In the genomic region with DNA sequence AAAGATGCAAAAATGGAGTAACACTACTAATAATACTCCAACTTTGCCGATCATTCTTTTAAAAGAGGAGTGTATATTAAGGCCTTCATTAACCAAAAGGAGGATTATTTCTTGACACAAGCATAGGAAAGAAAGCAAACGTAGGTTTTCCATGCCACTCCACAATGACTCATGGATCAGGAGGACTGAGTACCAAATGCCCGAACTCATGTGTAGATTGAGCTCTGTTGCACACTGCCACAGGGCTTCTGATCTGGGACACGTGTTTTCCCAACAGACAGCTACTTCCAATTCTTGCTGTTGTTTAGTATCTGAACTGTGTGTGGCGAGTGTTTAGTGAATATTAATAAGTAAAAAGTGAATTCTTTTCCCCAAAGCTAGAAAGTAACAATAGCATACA, we compare ENCODE assay signal across 27 cellular contexts.
"Had no signal": no experiment of that assay in that cellular context is flagged by ENCODE, and none has a peak within 500 bp of the region (broad histone marks: within the 10 kb centered on the region; RNA-seq: fewer than 3 reads in every experiment).

No MANE protein-coding gene starts in this region.

- H3K27me3 ChIP-seq: neural progenitor cell, ovary, right atrium auricular region, right lobe of liver, sigmoid colon, stomach, thyroid gland, tibial nerve, upper lobe of left lung, vagina had no signal

- H3K4me3 ChIP-seq: neural progenitor cell, ovary, psoas muscle, right atrium auricular region, right lobe of liver, sigmoid colon, stomach, thoracic aorta, thyroid gland, tibial nerve, upper lobe of left lung, vagina had no signal

- H3K9ac ChIP-seq: neural progenitor cell, parathyroid adenoma had no signal

- H2AFZ ChIP-seq: neural progenitor cell, parathyroid adenoma had no signal

- H3K79me2 ChIP-seq: parathyroid adenoma had no signal

- H3K9me3 ChIP-seq: ovary, psoas muscle, right atrium auricular region, right lobe of liver, sigmoid colon, stomach, thoracic aorta, thyroid gland, tibial nerve, upper lobe of left lung, vagina had no signal

- H3K36me3 ChIP-seq: neural progenitor cell, ovary, right atrium auricular region, right lobe of liver, sigmoid colon, stomach, thoracic aorta, thyroid gland, tibial nerve, upper lobe of left lung, vagina had no signal

- ATAC-seq: naive thymus-derived CD4-positive, alpha-beta T cell; natural killer cell treated with Interleukin-12 subunit alpha and Interleukin-12 subunit beta and Interleukin-15 and Interleukin-18, amount 100 ng/mL, for 72 hours; psoas muscle; right lobe of liver; stimulated activated effector memory CD8-positive, alpha-beta T cell treated with anti-CD3 and anti-CD28 coated beads, Interleukin-12 subunit alpha, Interleukin-12 subunit beta, amount 100 ng/mL, for 72 hours; stimulated activated naive B cell treated with anti-CD40 and anti-IgM and Interleukin-4, amounts not matched to agents 10 μg/mL and 1 μg/mL and 100 μg/mL, for 72 hours had no signal

- DNase-seq: naive thymus-derived CD4-positive, alpha-beta T cell; nephron progenitor cell; occipital lobe; ovary; posterior cingulate gyrus; psoas muscle; right lobe of liver; sigmoid colon; small intestine; stimulated activated CD4-positive, alpha-beta T cell treated with anti-CD3 and anti-CD28 coated beads, Interleukin-15, amount 100 ng/mL, for 24 hours; stimulated activated CD4-positive, alpha-beta T cell treated with anti-CD3 and anti-CD28 coated beads, Interleukin-2, amount 100 ng/mL, for 24 hours; stimulated activated CD4-positive, alpha-beta T cell treated with anti-CD3 and anti-CD28 coated beads, Interleukin-2, amount 100 ng/mL, for 48 hours; stimulated activated CD4-positive, alpha-beta T cell treated with anti-CD3 and anti-CD28 coated beads, Interleukin-4, amount 100 ng/mL, for 24 hours; stimulated activated naive B cell treated with anti-CD40 and anti-IgM and Interleukin-4, amounts not matched to agents 10 μg/mL and 1 μg/mL and 100 μg/mL, for 72 hours; stimulated activated naive CD4-positive, alpha-beta T cell treated with Interleukin-2 at 50 U/mL for 16 hours; stomach; thyroid gland; trophoblast cell; upper lobe of left lung had no signal

- H3K4me1 ChIP-seq: neural progenitor cell, parathyroid adenoma, psoas muscle, right atrium auricular region, right lobe of liver, thyroid gland, tibial nerve, vagina had no signal

- H3K4me2 ChIP-seq: neural progenitor cell had no signal

- H3K27ac ChIP-seq: neural progenitor cell, ovary, parathyroid adenoma, psoas muscle, right atrium auricular region, right lobe of liver, sigmoid colon, stomach, thoracic aorta, thyroid gland, tibial nerve, upper lobe of left lung, vagina had no signal
